In the genomic region with DNA sequence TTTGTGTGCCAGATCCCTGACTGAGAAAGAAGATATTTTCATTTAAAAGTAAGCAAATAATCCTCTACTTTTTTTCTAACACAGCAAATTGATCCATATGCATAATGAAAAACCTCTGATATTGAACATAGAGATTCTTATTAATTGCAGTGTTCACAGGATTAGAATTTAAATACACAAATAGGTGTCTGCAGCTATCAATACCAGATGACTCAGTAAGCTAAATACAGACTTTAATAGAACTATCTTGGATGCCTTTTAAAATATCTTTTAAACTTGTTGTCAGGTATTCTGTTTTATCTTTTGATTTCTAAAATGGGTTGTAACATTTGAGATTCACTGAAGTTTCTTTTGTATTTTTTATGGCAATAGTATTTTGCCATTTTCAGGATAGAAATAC, we compare ENCODE assay signal across 22 cellular contexts. TPM values are rescaled to one million over a fixed set of nuclear protein-coding genes. Genes with fewer than 3 reads are reported as not detected.
DNase-seq lines count a peak whose midpoint lies in the region; ATAC-seq, FAIRE-seq and TF ChIP-seq lines count a peak whose summit lies in the region.
"Had no signal": no experiment of that assay in that cellular context is flagged by ENCODE, and none has a peak within 500 bp of the region (broad histone marks: within the 10 kb centered on the region; RNA-seq: fewer than 3 reads in every experiment).

No MANE protein-coding gene starts in this region.

- ATAC-seq in GM12878: peak; percentile 40; the same call in 1 of the 3 replicates
- ATAC-seq in naive thymus-derived CD8-positive, alpha-beta T cell: no peak
- ATAC-seq in WTC11: no peak
- ATAC-seq in HG03565 (IDR thresholded peaks at IDR 0.05; ENCODE audit: unreplicated experiment): no peak
- ATAC-seq: CD8-positive, alpha-beta T cell; HCT116 had no signal

- H3K36me3 Mint-ChIP-seq in activated naive CD8-positive, alpha-beta T cell: peaks cover 7% of the 10 kb centered on the region
- H3K36me3 Mint-ChIP-seq in activated naive CD8-positive, alpha-beta T cell treated with anti-CD3 and anti-CD28 coated beads for 36 hours: peaks cover 16% of the 10 kb centered on the region
- peaks cover 0 to 13% (median 7%) of the 10 kb centered on the region in 3 donors for H3K36me3 Mint-ChIP-seq in naive thymus-derived CD8-positive, alpha-beta T cell
- peaks cover 10% of the 10 kb centered on the region for H3K36me3 Mint-ChIP-seq in WTC11

- no peaks in the 10 kb centered on the region for H3K27me3 ChIP-seq in GM12878 (replicated peaks in 1 of 2; ENCODE audit: control insufficient read depth in 2 of 2, insufficient read depth in 2 of 2, low read length in 1 of 2)
- H3K27me3 ChIP-seq: BLaER1 had no signal

- DNase-seq in activated naive CD8-positive, alpha-beta T cell treated with anti-CD3 and anti-CD28 coated beads for 36 hours: no peak
- DNase-seq in RCC 7860 (ENCODE audit: low spot score) (no peak), GM12878 (ENCODE audit: low read depth, low spot score) (no peak), WTC11 (ENCODE audit: low spot score) (no peak), NCI-H2196 (lab: John Stamatoyannopoulos, UW; ENCODE audit: unreplicated experiment) (no peak)
- DNase-seq in naive thymus-derived CD8-positive, alpha-beta T cell: no peak
- DNase-seq: CD4-positive, CD25-positive, alpha-beta regulatory T cell; CD8-positive, alpha-beta T cell; DMS 273 treated with DMSO at 0.1 percent for 48 hours; DMS79; GF-D8; GM23248; H9 had no signal

- peaks cover 60% of the 10 kb centered on the region for H3K4me1 Mint-ChIP-seq in activated naive CD8-positive, alpha-beta T cell (ENCODE audit: low read depth)
- peaks cover 37% of the 10 kb centered on the region for H3K4me1 Mint-ChIP-seq in activated naive CD8-positive, alpha-beta T cell treated with anti-CD3 and anti-CD28 coated beads for 36 hours
- H3K4me1 Mint-ChIP-seq in naive thymus-derived CD8-positive, alpha-beta T cell: peaks cover 22 to 77% (median 41%) of the 10 kb centered on the region in 4 donors
- peaks cover 14% of the 10 kb centered on the region for H3K4me1 Mint-ChIP-seq in WTC11

- H3K27ac Mint-ChIP-seq in activated naive CD8-positive, alpha-beta T cell: peak overlapping the region; percentile 37
- no peak overlapping the region for H3K27ac Mint-ChIP-seq in activated naive CD8-positive, alpha-beta T cell treated with anti-CD3 and anti-CD28 coated beads for 36 hours
- peak overlapping the region in 2 of 10 donors; percentile 39 to 41 for H3K27ac Mint-ChIP-seq in naive thymus-derived CD8-positive, alpha-beta T cell
- H3K27ac Mint-ChIP-seq in WTC11: no peak overlapping the region
- H3K27ac Mint-ChIP-seq: B cell; CD4-positive, CD25-positive, alpha-beta regulatory T cell; CD8-positive, alpha-beta T cell had no signal

- H3K27ac ChIP-seq in GM12878 (ENCODE audit: control insufficient read depth, insufficient read depth): no peak overlapping the region
- H3K27ac ChIP-seq: 22Rv1, BLaER1, C4-2B, GM23248 had no signal

- no peaks in the 10 kb centered on the region for H4K20me1 ChIP-seq in GM12878 (ENCODE audit: control insufficient read depth, insufficient read depth)

- peak; percentile 40 for FAIRE-seq in RCC 7860 (lab: Jason Lieb, UNC)
- no peak for FAIRE-seq in GM12878 (lab: Jason Lieb, UNC)
- FAIRE-seq: GM12892, H1 had no signal

- POLR2A ChIA-PET in GM12878 (lab: Charles Lee) (no interaction called here), WTC11 (lab: Charles Lee) (no interaction called here)
- POLR2A ChIA-PET in naive thymus-derived CD8-positive, alpha-beta T cell (lab: Charles Lee): no interaction called here

- no TSS peak for BruUV-seq in GM12878 (replicated peaks; lab: Mats Ljungman, UMichigan)

- H3K4me3 ChIP-seq in GM12878: no peak overlapping the region
- H3K4me3 ChIP-seq: BLaER1, GM23248 had no signal

- TF ChIP-seq RAD21 in GM12878 (IDR thresholded peaks at IDR 0.05; ENCODE audit: insufficient read depth, low read depth, low read length): no peak

- no peaks in the 10 kb centered on the region for H3K36me3 ChIP-seq in GM12878 (ENCODE audit: control insufficient read depth in 2 of 2, insufficient read depth in 2 of 2, low read length in 1 of 2)

- no peaks in the 10 kb centered on the region; the same call in 1 of the 3 replicates for H3K9me3 ChIP-seq in GM12878 (replicated peaks; ENCODE audit: control insufficient read depth, insufficient read depth, low read length)

- TF ChIP-seq CTCF in GM12878 (IDR thresholded peaks at IDR 0.05 in 2 of 3, conservative IDR thresholded peaks at IDR 0.05 in 1 of 3; ENCODE audit: control insufficient read depth in 2 of 3, extremely low read depth in 1 of 3, insufficient read depth in 1 of 3, low read depth in 3 of 3, low read length in 3 of 3) (no peak), WTC11 (IDR thresholded peaks at IDR 0.05) (no peak)

- in situ Hi-C loops in GM12878 (cut with MboI): no loop called here

- no peak overlapping the region for H2AFZ ChIP-seq in GM12878 (ENCODE audit: control insufficient read depth, low read depth, low read length)
- H2AFZ ChIP-seq: GM23248 had no signal

- H3K9ac ChIP-seq in GM12878 (ENCODE audit: control insufficient read depth, insufficient read depth, low read length): no peak overlapping the region
- H3K9ac ChIP-seq: BLaER1, GM23248 had no signal

- no peak overlapping the region for H3K4me2 ChIP-seq in GM12878 (ENCODE audit: control insufficient read depth, insufficient read depth)
- H3K4me2 ChIP-seq: BLaER1 had no signal

- CTCF ChIA-PET in GM12878 (lab: Yijun Ruan, JAX) (no interaction called here), WTC11 (lab: Charles Lee) (no interaction called here)

- H3K4me1 ChIP-seq in GM12878 (ENCODE audit: control insufficient read depth, insufficient read depth, low read length): no peaks in the 10 kb centered on the region
- H3K4me1 ChIP-seq: BLaER1 had no signal

- TF ChIP-seq EP300 in GM12878 (IDR thresholded peaks at IDR 0.05; ENCODE audit: borderline replicate concordance in 1 of 2, control insufficient read depth in 1 of 2, low read depth in 2 of 2, low read length in 2 of 2): no peak

- peaks cover 54% of the 10 kb centered on the region for H3K79me2 ChIP-seq in GM12878 (ENCODE audit: control insufficient read depth, insufficient read depth, low read length)

- RAD21 ChIA-PET in GM12878 (lab: Charles Lee; ENCODE audit: unreplicated experiment): interaction anchor here (1.0 kb wide), 1 partner anchor 8 kb away, joined by 3 read pairs; no protein-coding TSS in a partner anchor

- intact Hi-C loops in GM12878 (cut with micrococcal nuclease; ENCODE audit: unreplicated experiment): no loop called here

- H3K9me3 Mint-ChIP-seq in activated naive CD8-positive, alpha-beta T cell (ENCODE audit: low read depth): no peaks in the 10 kb centered on the region
- H3K9me3 Mint-ChIP-seq in activated naive CD8-positive, alpha-beta T cell treated with anti-CD3 and anti-CD28 coated beads for 36 hours: peaks cover 7% of the 10 kb centered on the region
- peaks cover 0 to 7% (median 0%) of the 10 kb centered on the region in 9 donors for H3K9me3 Mint-ChIP-seq in naive thymus-derived CD8-positive, alpha-beta T cell
- H3K9me3 Mint-ChIP-seq in WTC11: peaks cover 14% of the 10 kb centered on the region
- H3K9me3 Mint-ChIP-seq: CD8-positive, alpha-beta T cell had no signal

- TF ChIP-seq POLR2A in GM12878 (IDR thresholded peaks at IDR 0.05; ENCODE audit: low read depth, low read length): no peak

- peak overlapping the region; percentile 8 for H3K4me3 Mint-ChIP-seq in activated naive CD8-positive, alpha-beta T cell
- H3K4me3 Mint-ChIP-seq in activated naive CD8-positive, alpha-beta T cell treated with anti-CD3 and anti-CD28 coated beads for 36 hours: no peak overlapping the region
- H3K4me3 Mint-ChIP-seq in naive thymus-derived CD8-positive, alpha-beta T cell: peak overlapping the region in 6 of 10 donors; percentile 34 to 67 (median 45)
- no peak overlapping the region for H3K4me3 Mint-ChIP-seq in WTC11
- H3K4me3 Mint-ChIP-seq: CD8-positive, alpha-beta T cell; H9 had no signal

- SMC1A ChIA-PET in GM12878 (lab: Charles Lee; ENCODE audit: uncharacterized antibody, unreplicated experiment): interaction anchor here (1.0 kb wide), 2 partner anchors 10 to 20 kb away, joined by 3 to 5 read pairs; no protein-coding TSS in a partner anchor

- no peaks in the 10 kb centered on the region for H3K27me3 Mint-ChIP-seq in activated naive CD8-positive, alpha-beta T cell
- no peaks in the 10 kb centered on the region for H3K27me3 Mint-ChIP-seq in activated naive CD8-positive, alpha-beta T cell treated with anti-CD3 and anti-CD28 coated beads for 36 hours
- H3K27me3 Mint-ChIP-seq in naive thymus-derived CD8-positive, alpha-beta T cell: no peaks in the 10 kb centered on the region
- no peaks in the 10 kb centered on the region for H3K27me3 Mint-ChIP-seq in WTC11 (ENCODE audit: low read depth)
- H3K27me3 Mint-ChIP-seq: B cell; CD4-positive, CD25-positive, alpha-beta regulatory T cell had no signal

TF ChIP-seq in WTC11, 78 proteins besides CTCF, POLR2A, EP300 and RAD21 (continues in another document):
- TF ChIP-seq, protein P1, sequence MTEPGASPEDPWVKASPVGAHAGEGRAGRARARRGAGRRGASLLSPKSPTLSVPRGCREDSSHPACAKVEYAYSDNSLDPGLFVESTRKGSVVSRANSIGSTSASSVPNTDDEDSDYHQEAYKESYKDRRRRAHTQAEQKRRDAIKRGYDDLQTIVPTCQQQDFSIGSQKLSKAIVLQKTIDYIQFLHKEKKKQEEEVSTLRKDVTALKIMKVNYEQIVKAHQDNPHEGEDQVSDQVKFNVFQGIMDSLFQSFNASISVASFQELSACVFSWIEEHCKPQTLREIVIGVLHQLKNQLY (CRISPR knock-in tag; IDR thresholded peaks at IDR 0.05): no peak

RNA-seq across cellular contexts. Expression of a gene that starts 43.1 kb away (rescaled TPM):
- 10 to 100 TPM; 39.8 to 42.1 TPM for total RNA-seq in activated naive CD8-positive, alpha-beta T cell treated with anti-CD3 and anti-CD28 coated beads for 36 hours
- 202 and 206 TPM in 2 replicates for total RNA-seq in GM12878 (2013; cell fraction: nucleolus; rRNA removed)
- total RNA-seq in GM12878 (2014; rRNA removed): 18.0 and 19.6 TPM in 2 replicates
- total RNA-seq in GM12878 (2014; rRNA removed; fragmentation: Illumina TruSeq; extraction: Trizol): 27.5 and 36.6 TPM in 2 replicates
- total RNA-seq in GM12878 (2021): 45.4 and 45.7 TPM in 2 replicates
- polyA plus RNA-seq in GM12878 (2011; ENCODE audit: low read depth): 9.2 TPM
- 41.5 and 50.4 TPM in 2 replicates for polyA plus RNA-seq in GM12878 (2011; rRNA removed)
- 29.0 and 35.5 TPM in 2 replicates for polyA plus RNA-seq in GM12878 (2011; cell fraction: cytosol; rRNA removed)
- polyA plus RNA-seq in GM12878 (2011; cell fraction: nucleus; rRNA removed): 40.8 and 52.1 TPM in 2 replicates
- 14.7 and 20.8 TPM in 2 replicates for polyA plus RNA-seq in GM12878 (2012)
- 29.9 and 42.0 TPM in 2 replicates for polyA plus RNA-seq in GM12878 (2014; fragmentation: Illumina TruSeq; extraction: Trizol)
- 10 to 100 TPM; 10.4 to 13.4 TPM for polyA plus RNA-seq in GM12878 (2014; fragmentation: Nextera tagmentation; extraction: Ambion mirVana)
- 15.1 and 18.9 TPM in 2 replicates for polyA plus RNA-seq in GM12878 (2014; rRNA removed)
- polyA plus RNA-seq in GM12878 (2016; fragmentation: Nextera tagmentation; extraction: Ambion mirVana): 10 to 100 TPM; 19.7 to 20.7 TPM
- polyA minus RNA-seq in GM12878 (2011; rRNA and poly(A)+ RNA removed): 176 and 271 TPM in 2 replicates
- 28.5 and 49.5 TPM in 2 replicates for polyA minus RNA-seq in GM12878 (2011; cell fraction: cytosol; rRNA and poly(A)+ RNA removed)
- polyA minus RNA-seq in GM12878 (2011; cell fraction: nucleus; rRNA and poly(A)+ RNA removed): 111 and 150 TPM in 2 replicates
- 100 to 1,000 TPM; 120 to 127 TPM for total RNA-seq in naive thymus-derived CD8-positive, alpha-beta T cell
- polyA plus RNA-seq in naive thymus-derived CD8-positive, alpha-beta T cell: 10 to 100 TPM; 13.8 to 36.4 (median 24.3) TPM
- 45.8 to 52.8 TPM (median 48.3 TPM) in 3 replicates for total RNA-seq in WTC11 (2021)

Comparison
In these comparisons a context has a peak if more than half of its experiments do, and no peak if none do; other contexts are left out.
1. H3K4me3 Mint-ChIP-seq: peak in activated naive CD8-positive, alpha-beta T cell (single experiment) and naive thymus-derived CD8-positive, alpha-beta T cell (6 of 10); none in activated naive CD8-positive, alpha-beta T cell treated with anti-CD3 and anti-CD28 coated beads for 36 hours (single experiment) and WTC11 (single experiment).